ENCODE assay signal across 8 cellular contexts in the genomic region with DNA sequence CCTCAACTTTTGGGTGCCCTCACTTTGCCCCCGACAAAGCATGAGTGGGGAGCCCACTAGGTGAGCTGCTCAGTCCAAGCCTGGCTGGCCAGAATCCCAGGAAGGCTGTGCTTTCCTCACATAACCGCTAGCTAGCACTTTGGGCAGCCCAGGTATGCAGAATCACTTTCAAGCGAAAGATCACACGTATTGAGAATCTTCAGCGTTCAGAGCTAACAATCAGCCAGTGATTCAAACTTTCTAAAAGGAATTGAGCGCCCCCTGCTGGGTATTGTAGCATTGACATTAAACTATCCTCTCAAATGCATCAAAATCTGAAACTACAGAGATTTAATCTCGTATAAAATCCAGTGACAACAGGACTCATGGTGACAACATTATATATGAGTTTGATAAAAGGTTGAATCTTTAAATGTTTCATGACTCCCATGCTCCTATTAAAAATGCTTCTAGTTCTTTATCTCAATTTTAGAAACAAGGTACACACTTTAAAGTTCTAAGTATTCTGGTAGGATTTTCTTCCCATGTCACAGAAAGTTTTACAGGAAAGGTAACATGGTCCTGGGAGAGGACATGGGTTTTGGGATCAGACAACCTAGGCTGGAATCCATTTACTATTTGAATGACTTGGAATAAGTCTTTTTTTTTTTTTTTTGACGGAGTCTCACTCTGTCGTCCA. TPM values are rescaled to one million over a fixed set of nuclear protein-coding genes. Genes with fewer than 3 reads are reported as not detected.
DNase-seq lines count a peak whose midpoint lies in the region; ATAC-seq and TF ChIP-seq lines count a peak whose summit lies in the region.

No MANE protein-coding gene starts in this region.

- H3K9ac ChIP-seq in OCI-LY1 (ENCODE audit: low read length): no peak overlapping the region

- peak overlapping the region in 2 of 3 experiments; percentile 50 to 59 for H3K27ac Mint-ChIP-seq in nephron
- H3K27ac Mint-ChIP-seq in stimulated activated naive CD8-positive, alpha-beta T cell treated with anti-CD3 and anti-CD28 coated beads, Interleukin-15, amount 100 ng/mL, for 72 hours: no peak overlapping the region

- H3K27me3 ChIP-seq in OCI-LY1 (ENCODE audit: insufficient read depth, low read length): no peaks in the 10 kb centered on the region
- H3K27me3 ChIP-seq in esophagus squamous epithelium: no peaks in the 10 kb centered on the region

- H3K4me2 ChIP-seq in OCI-LY1 (ENCODE audit: low read length): no peak overlapping the region

- H3K4me1 ChIP-seq in OCI-LY1 (ENCODE audit: insufficient read depth, low read length, severe bottlenecking) (no peaks in the 10 kb centered on the region), esophagus squamous epithelium (peaks cover 23 to 61% (median 29%) of the 10 kb centered on the region in 3 donors)

- peaks cover 21% of the 10 kb centered on the region for H3K36me3 Mint-ChIP-seq in nephron (ENCODE audit: low read depth)

- no peaks in the 10 kb centered on the region for H3K9me2 ChIP-seq in OCI-LY1 (ENCODE audit: low read depth, low read length)

- DNase-seq in G401 (ENCODE audit: low spot score) (peak; percentile 86), HT-29 (ENCODE audit: low spot score) (peak; percentile 97), activated T-cell treated with anti-CD3 and anti-CD28 coated beads for 4 hours (peak; percentile 81), esophagus squamous epithelium (lab: John Stamatoyannopoulos, UW) (no peak)
- DNase-seq in stimulated activated naive CD8-positive, alpha-beta T cell treated with anti-CD3 and anti-CD28 coated beads, Interleukin-15, amount 100 ng/mL, for 72 hours: peak; percentile 55 to 68

- H3K9me3 ChIP-seq in OCI-LY1 (ENCODE audit: low read length) (no peaks in the 10 kb centered on the region), esophagus squamous epithelium (no peaks in the 10 kb centered on the region)

- H2AFZ ChIP-seq in OCI-LY1 (ENCODE audit: low read length): no peak overlapping the region

- no peaks in the 10 kb centered on the region for H3K79me2 ChIP-seq in OCI-LY1 (ENCODE audit: insufficient read depth, low read length)

- H3K36me3 ChIP-seq in OCI-LY1 (ENCODE audit: insufficient read depth, low read length) (peaks cover 41% of the 10 kb centered on the region), esophagus squamous epithelium (peaks cover 0 to 28% (median 5%) of the 10 kb centered on the region in 3 donors)

- H3K9me3 Mint-ChIP-seq in nephron: no peaks in the 10 kb centered on the region
- no peaks in the 10 kb centered on the region for H3K9me3 Mint-ChIP-seq in stimulated activated naive CD8-positive, alpha-beta T cell treated with anti-CD3 and anti-CD28 coated beads, Interleukin-15, amount 100 ng/mL, for 72 hours

- 19 to 24% methylated on average over 8 to 9 of the region's 9 CpGs for WGBS in esophagus squamous epithelium, 2 donors

- peak; percentile 75 for ATAC-seq in stimulated activated naive CD8-positive, alpha-beta T cell treated with anti-CD3 and anti-CD28 coated beads, Interleukin-15, amount 100 ng/mL, for 72 hours
- ATAC-seq in GM21528 (IDR thresholded peaks at IDR 0.05; ENCODE audit: low FRiP score, unreplicated experiment): no peak

- in situ Hi-C loops in G401 (cut with HindIII; ENCODE audit: low sequenced_read_pairs): no loop called here

- no peaks in the 10 kb centered on the region for H4K20me1 ChIP-seq in OCI-LY1 (ENCODE audit: insufficient read depth, low read length)

- no peak overlapping the region for H3K4me3 ChIP-seq in OCI-LY1 (ENCODE audit: low read depth, low read length, poor library complexity, severe bottlenecking)
- no peak overlapping the region for H3K4me3 ChIP-seq in esophagus squamous epithelium

- TF ChIP-seq CTCF in OCI-LY1 (IDR thresholded peaks at IDR 0.05; ENCODE audit: low read length) (peak; percentile 94), esophagus squamous epithelium (IDR thresholded peaks at IDR 0.05) (peak; percentile 74 to 91 (median 80)), nephron (IDR thresholded peaks at IDR 0.05; ENCODE audit: unreplicated experiment in 3 of 3) (peak; percentile 78 to 81 (median 78))

- intact Hi-C loops in esophagus squamous epithelium (cut with DNase I): loop anchor here (5.0 kb wide), 2 partner anchors 97 to 167 kb away; no protein-coding TSS in a partner anchor

- no peak overlapping the region for H3K4me3 Mint-ChIP-seq in nephron
- H3K4me3 Mint-ChIP-seq in stimulated activated naive CD8-positive, alpha-beta T cell treated with anti-CD3 and anti-CD28 coated beads, Interleukin-15, amount 100 ng/mL, for 72 hours: no peak overlapping the region

- TF ChIP-seq POLR2A in esophagus squamous epithelium (IDR thresholded peaks at IDR 0.05): no peak

- no peak overlapping the region for H3K27ac ChIP-seq in OCI-LY1 (ENCODE audit: low read depth, low read length, poor library complexity, severe bottlenecking)
- H3K27ac ChIP-seq in esophagus squamous epithelium: peak overlapping the region in 1 of 4 donors; percentile 1

- H3F3A ChIP-seq in OCI-LY1 (ENCODE audit: insufficient read depth, low read length): no peaks in the 10 kb centered on the region

- peaks cover 34% of the 10 kb centered on the region for H3K4me1 Mint-ChIP-seq in nephron
- no peaks in the 10 kb centered on the region for H3K4me1 Mint-ChIP-seq in stimulated activated naive CD8-positive, alpha-beta T cell treated with anti-CD3 and anti-CD28 coated beads, Interleukin-15, amount 100 ng/mL, for 72 hours

- no peaks in the 10 kb centered on the region for H3K27me3 Mint-ChIP-seq in nephron (ENCODE audit: low read depth)
- H3K27me3 Mint-ChIP-seq in stimulated activated naive CD8-positive, alpha-beta T cell treated with anti-CD3 and anti-CD28 coated beads, Interleukin-15, amount 100 ng/mL, for 72 hours: no peaks in the 10 kb centered on the region

RNA-seq across cellular contexts. Expression of a gene that starts 11.8 kb away (rescaled TPM):
- 120 and 127 TPM in 2 replicates for total RNA-seq in G401 (2014; rRNA removed; shearing (Covaris generic))
- total RNA-seq in HT-29 (2014; rRNA removed; shearing (Covaris generic)): 15.3 and 18.6 TPM in 2 replicates
- 10 to 100 TPM; 20.7 to 38.7 (median 26.0) TPM for total RNA-seq in esophagus squamous epithelium

RNA-seq across cellular contexts. Expression of a gene that starts 11.8 kb away (rescaled TPM):
- 9.7 and 16.8 TPM in 2 replicates for total RNA-seq in G401 (2014; rRNA removed; shearing (Covaris generic))
- 6.0 and 8.0 TPM in 2 replicates for total RNA-seq in HT-29 (2014; rRNA removed; shearing (Covaris generic))
- 10 to 100 TPM in 3 of 4 donors, 1 to 10 TPM in 1; 7.7 to 18.1 (median 14.4) TPM for total RNA-seq in esophagus squamous epithelium

Comparison
In these comparisons a context has a peak if more than half of its experiments do, and no peak if none do; other contexts are left out.
1. H3K27ac Mint-ChIP-seq: peak in nephron (2 of 3); none in stimulated activated naive CD8-positive, alpha-beta T cell treated with anti-CD3 and anti-CD28 coated beads, Interleukin-15, amount 100 ng/mL, for 72 hours (0 of 2).
2. Peak in every context shown above with its lines, with median percentiles within 50 percentile points of each other: CTCF ChIP-seq.